ENCODE assay signal across 14 cellular contexts in the genomic region with DNA sequence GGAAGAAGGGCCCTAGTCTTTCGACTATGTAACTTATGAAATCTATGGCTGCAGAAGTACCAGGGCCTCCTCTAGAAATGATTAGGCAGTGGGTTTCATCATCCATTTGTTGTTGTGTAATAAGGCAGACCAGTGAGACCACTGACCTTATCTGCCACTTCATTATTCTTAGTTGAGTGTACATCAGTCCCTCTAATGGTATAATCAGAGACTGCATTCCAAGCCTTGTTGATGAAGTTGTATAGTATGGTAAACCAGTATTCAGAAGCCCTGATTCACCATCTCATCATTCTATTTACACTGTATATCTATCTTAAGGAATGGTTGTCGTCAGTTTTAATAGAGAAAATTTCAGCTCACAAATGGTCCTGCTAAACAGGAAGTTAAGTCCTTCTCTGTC. TPM values are rescaled to one million over a fixed set of nuclear protein-coding genes. Genes with fewer than 3 reads are reported as not detected.
A peak's percentile ranks its signal among the peaks of the same experiment; 100 is the strongest.
DNase-seq lines count a peak whose midpoint lies in the region; FAIRE-seq and TF ChIP-seq lines count a peak whose summit lies in the region.
"Had no signal": no experiment of that assay in that cellular context is flagged by ENCODE, and none has a peak within 500 bp of the region (broad histone marks: within the 10 kb centered on the region; RNA-seq: fewer than 3 reads in every experiment).

No MANE protein-coding gene starts in this region.

- H3K23ac ChIP-seq in H9 (ENCODE audit: insufficient read length, low read depth, low read length), result no peak overlapping the region

- no peak overlapping the region for H2AFZ ChIP-seq in H9 (ENCODE audit: low read length)

- no peak overlapping the region for H3K14ac ChIP-seq in H9 (ENCODE audit: insufficient read depth, low read length)

- no peaks in the 10 kb centered on the region for H3K4me1 ChIP-seq in H9 (ENCODE audit: insufficient read depth, low read length)
- H3K4me1 ChIP-seq in ovary (ENCODE audit: insufficient read depth), result no peaks in the 10 kb centered on the region
- H3K4me1 ChIP-seq: suprapubic skin had no signal

- H2BK12ac ChIP-seq in H9 (ENCODE audit: insufficient read length, low read depth, low read length), result no peak overlapping the region

- no peak for FAIRE-seq in bronchial epithelial cell (lab: Jason Lieb, UNC)
- FAIRE-seq in HTR-8/SVneo (lab: Jason Lieb, UNC), result no peak

- H3K27ac Mint-ChIP-seq in H9, result no peak overlapping the region
- H3K27ac Mint-ChIP-seq: CD8-positive, alpha-beta memory T cell had no signal

- intact Hi-C loops in ovary (cut with DNase I), result no loop called here

- TF ChIP-seq EP300 in ovary (IDR thresholded peaks at IDR 0.05), result no peak

- TF ChIP-seq CTCF in H9 (conservative IDR thresholded peaks at IDR 0.05) (peak; percentile 34; the same call in 2 of the 3 replicates), bronchial epithelial cell (IDR thresholded peaks at IDR 0.05; ENCODE audit: insufficient read depth, low read length, severe bottlenecking) (no peak), ovary (IDR thresholded peaks at IDR 0.05) (no peak)

- no peak overlapping the region for H2BK20ac ChIP-seq in H9 (ENCODE audit: low read depth, low read length, poor library complexity, severe bottlenecking)

- H3K23me2 ChIP-seq in H9 (ENCODE audit: insufficient read length, low read depth, low read length, poor library complexity, severe bottlenecking), result no peaks in the 10 kb centered on the region

- H3K79me2 ChIP-seq in H9 (ENCODE audit: insufficient read depth, low read length), result no peaks in the 10 kb centered on the region

- H3K27me3 ChIP-seq in H9 (ENCODE audit: insufficient read depth, low read length) (no peaks in the 10 kb centered on the region), bronchial epithelial cell (ENCODE audit: control insufficient read depth, insufficient read depth, low read length) (no peaks in the 10 kb centered on the region), ovary (peaks cover 3% of the 10 kb centered on the region)
- H3K27me3 ChIP-seq: suprapubic skin had no signal

- H4K91ac ChIP-seq in H9 (ENCODE audit: insufficient read length, low read depth, low read length), result no peak overlapping the region

- no peak overlapping the region for H3K9ac ChIP-seq in H9 (ENCODE audit: extremely low read depth, insufficient read length, low read length)

- H3K4me3 Mint-ChIP-seq in H9, result no peak overlapping the region
- H3K4me3 Mint-ChIP-seq: CD8-positive, alpha-beta memory T cell had no signal

- no peak overlapping the region for H3K27ac ChIP-seq in H9 (ENCODE audit: insufficient read length, low read depth, low read length)
- no peak overlapping the region for H3K27ac ChIP-seq in ovary
- H3K27ac ChIP-seq: suprapubic skin had no signal

- H4K20me1 ChIP-seq in H9 (ENCODE audit: control insufficient read depth, insufficient read depth, insufficient read length), result no peaks in the 10 kb centered on the region

- H3K9me3 ChIP-seq in H9 (ENCODE audit: control insufficient read depth, low read depth, low read length) (no peaks in the 10 kb centered on the region), ovary (no peaks in the 10 kb centered on the region)
- H3K9me3 ChIP-seq: suprapubic skin had no signal

- TF ChIP-seq POLR2A in ovary (IDR thresholded peaks at IDR 0.05), result no peak

- no peaks in the 10 kb centered on the region for H3K4me1 Mint-ChIP-seq in H9
- H3K4me1 Mint-ChIP-seq: CD8-positive, alpha-beta memory T cell had no signal

- H4K8ac ChIP-seq in H9 (replicated peaks; ENCODE audit: insufficient read length, low read depth, low read length), result no peak overlapping the region

- H3K27me3 Mint-ChIP-seq in H9 (ENCODE audit: low read depth), result no peaks in the 10 kb centered on the region; the same call in 1 of the 2 replicates
- H3K27me3 Mint-ChIP-seq: CD8-positive, alpha-beta memory T cell had no signal

- no peak overlapping the region for H3K4me2 ChIP-seq in H9 (ENCODE audit: insufficient read depth, insufficient read length, low read length)
- H3K4me2 ChIP-seq: smooth muscle cell had no signal

- no peak overlapping the region for H3T11ph ChIP-seq in H9 (ENCODE audit: low read length)

- no peaks in the 10 kb centered on the region for H3K9me3 Mint-ChIP-seq in H9
- H3K9me3 Mint-ChIP-seq: CD8-positive, alpha-beta memory T cell had no signal

- H4K5ac ChIP-seq in H9 (ENCODE audit: insufficient read length, low read depth, low read length), result no peak overlapping the region

- H2BK120ac ChIP-seq in H9 (ENCODE audit: low read depth, low read length, poor library complexity, severe bottlenecking), result no peak overlapping the region

- no peak overlapping the region for H2BK5ac ChIP-seq in H9 (ENCODE audit: insufficient read length, low read length)

- H3K36me3 ChIP-seq in bronchial epithelial cell (ENCODE audit: control insufficient read depth, insufficient read depth, low read length) (no peaks in the 10 kb centered on the region), ovary (no peaks in the 10 kb centered on the region)
- H3K36me3 ChIP-seq: suprapubic skin had no signal

- no peak overlapping the region for H3K18ac ChIP-seq in H9 (ENCODE audit: insufficient read length, low read depth, low read length)

- no peaks in the 10 kb centered on the region for H3K36me3 Mint-ChIP-seq in H9 (ENCODE audit: insufficient read depth in 1 of 3, low read depth in 3 of 3)
- H3K36me3 Mint-ChIP-seq: CD8-positive, alpha-beta memory T cell had no signal

- H3K4ac ChIP-seq in H9 (ENCODE audit: low read depth, low read length), result no peak overlapping the region

- no peak overlapping the region for H2AK5ac ChIP-seq in H9 (ENCODE audit: insufficient read length, low read length)

- no peaks in the 10 kb centered on the region for H3K79me1 ChIP-seq in H9 (ENCODE audit: insufficient read depth, low read depth, low read length, poor library complexity, severe bottlenecking)

- no peak overlapping the region for H3K56ac ChIP-seq in H9 (ENCODE audit: insufficient read length, low read depth, low read length)

- DNase-seq in H9 (no peak), NCI-H226 (peak; percentile 16), bronchial epithelial cell (ENCODE audit: low read depth) (peak; percentile 41), lung microvascular endothelial cell (ENCODE audit: low read depth in 2 of 2) (peak; percentile 1 to 28), HTR-8/SVneo (ENCODE audit: insufficient read length, low spot score) (no peak), Ammon's horn (ENCODE audit: low spot score) (no peak), NCI-H2227 (lab: John Stamatoyannopoulos, UW; ENCODE audit: unreplicated experiment) (no peak), ovary (no peak)
- DNase-seq: activated CD4-positive, alpha-beta T cell treated with anti-CD3 and anti-CD28 coated beads for 48 hours; aorta; CD8-positive, alpha-beta memory T cell; NCI-H748 treated with DMSO at 0.1 percent for 48 hours had no signal

- H3K4me3 ChIP-seq in bronchial epithelial cell (ENCODE audit: low read depth, low read length), result no peak overlapping the region
- no peak overlapping the region for H3K4me3 ChIP-seq in ovary
- H3K4me3 ChIP-seq: smooth muscle cell, suprapubic skin had no signal

- no peak overlapping the region for H2BK15ac ChIP-seq in H9 (ENCODE audit: low read depth, low read length)

- WGBS in H9 (ENCODE audit: extremely low coverage, insufficient read length, low lambda C conversion rate), result no CpG with 5 or more reads among the region's 2 CpGs
- 81 to 89% (median 88%) methylated on average over 2 of the region's 2 CpGs for WGBS in ovary, 3 donors

RNA-seq across cellular contexts. Expression of gene GRIA4, which starts 32.2 kb away (rescaled TPM):
- total RNA-seq in H9 (2021) (0.46 and 0.83 TPM in 2 replicates), bronchial epithelial cell (under 0.01 TPM in 1 of 2 replicates, not detected in the other), lung microvascular endothelial cell (not detected in 2 replicates), ovary (1 to 10 TPM in 1 of 7 donors, under 1 TPM in 3, not detected in 3; 0.20 to 1.1 (median 0.36) TPM)
- polyA plus RNA-seq in ovary, result under 1 TPM; 0.07 to 0.25 TPM
- total RNA-seq: CD8-positive, alpha-beta memory T cell had no signal
- polyA plus RNA-seq: CD8-positive, alpha-beta memory T cell; smooth muscle cell had no signal

Comparison
In these comparisons a context has a peak if more than half of its experiments do, and no peak if none do; other contexts are left out.
1. DNase-seq: peak in NCI-H226 (single experiment), bronchial epithelial cell (single experiment) and lung microvascular endothelial cell (2 of 2); none in H9 (single experiment), HTR-8/SVneo (single experiment), Ammon's horn (single experiment), NCI-H2227 (single experiment) and ovary (0 of 5).